Comparison of ENCODE assay signal across 8 cellular contexts in the genomic region with DNA sequence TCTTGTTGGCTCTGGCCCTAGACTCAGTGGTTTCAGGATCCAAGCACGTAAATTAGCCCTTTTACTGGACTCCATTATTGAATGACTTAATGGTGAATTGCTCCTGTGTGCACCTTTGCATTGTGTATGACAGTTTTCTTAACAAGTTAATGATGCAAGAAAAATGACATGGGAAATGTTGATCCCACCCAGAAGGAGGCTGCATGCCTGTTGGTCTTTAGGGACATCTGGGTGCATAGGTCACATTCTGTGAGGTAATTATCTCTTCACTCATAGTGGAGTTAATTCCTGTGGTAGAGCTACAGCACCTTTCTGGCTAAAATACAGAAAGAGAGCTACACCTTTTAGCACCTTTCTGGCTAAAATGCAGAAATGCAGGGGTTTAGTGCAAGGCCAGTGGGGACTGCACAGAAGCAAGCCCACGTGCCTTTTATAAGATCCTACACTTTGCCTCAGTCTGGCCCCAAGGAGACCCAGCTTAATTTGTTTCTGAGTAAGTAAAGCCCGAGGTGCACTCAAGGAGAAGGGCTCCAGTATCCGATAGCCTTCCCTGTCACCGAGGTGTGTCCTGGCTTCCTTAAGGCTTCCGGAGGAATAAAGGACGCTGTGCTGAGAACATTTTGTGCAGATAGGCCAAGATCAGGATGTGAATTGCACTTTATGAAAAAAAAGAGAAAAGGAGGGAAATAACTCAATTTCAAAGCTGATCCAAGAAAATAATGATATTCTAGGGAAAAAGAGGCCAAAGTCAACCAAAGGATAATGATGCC. TPM values are rescaled to one million over a fixed set of nuclear protein-coding genes. Genes with fewer than 3 reads are reported as not detected.
DNase-seq lines count a peak whose midpoint lies in the region; ATAC-seq and TF ChIP-seq lines count a peak whose summit lies in the region.
"Not testable (repeated sequence)": the region's sequence is repeated elsewhere in the genome, so short reads cannot be mapped to it uniquely, and the experiment has no call there.
"Had no signal": no experiment of that assay in that cellular context is flagged by ENCODE, and none has a peak within 500 bp of the region (broad histone marks: within the 10 kb centered on the region; RNA-seq: fewer than 3 reads in every experiment).

No MANE protein-coding gene starts in this region.

- DNase-seq in IMR-90, heart left ventricle, right cardiac atrium, right lobe of liver: not testable (repeated sequence)
- DNase-seq in trophoblast cell: peak; percentile 58 to 79

- H3K79me1 ChIP-seq in IMR-90 (ENCODE audit: low read depth in 1 of 2, low read length in 2 of 2); trophoblast cell (ENCODE audit: low read length): not testable (repeated sequence)

- not testable (repeated sequence) for H2AK9ac ChIP-seq in IMR-90 (replicated peaks; ENCODE audit: low read depth, low read length, poor library complexity)

- intact Hi-C loops in IMR-90 (cut with micrococcal nuclease); heart left ventricle (cut with DNase I); right cardiac atrium (cut with DNase I); right lobe of liver (cut with DNase I): not testable (repeated sequence)

- not testable (repeated sequence) for H4K8ac ChIP-seq in IMR-90 (ENCODE audit: low read depth in 2 of 2, low read length in 2 of 2); trophoblast cell (ENCODE audit: low read depth, low read length)

- H4K20me1 ChIP-seq in IMR-90 (ENCODE audit: insufficient read depth, low read length): not testable (repeated sequence)

- H4K91ac ChIP-seq in IMR-90 (ENCODE audit: insufficient read depth, low read depth, low read length): peak overlapping the region; percentile 19; the same call in 1 of the 2 replicates
- not testable (repeated sequence) for H4K91ac ChIP-seq in trophoblast cell (ENCODE audit: low read depth, low read length)

- dilution Hi-C loops in IMR-90 (cut with HindIII; ENCODE audit: low sequenced_read_pairs, unreplicated experiment): not testable (repeated sequence)

- H2BK20ac ChIP-seq in IMR-90 (ENCODE audit: low read depth, low read length): not testable (repeated sequence)

- H2BK15ac ChIP-seq in IMR-90 (ENCODE audit: low read depth, low read length): peak overlapping the region; percentile 58; the same call in 1 of the 3 replicates

- H3K18ac ChIP-seq in IMR-90 (ENCODE audit: low read depth, low read length); trophoblast cell (ENCODE audit: low read length): not testable (repeated sequence)

- H3K4me3 ChIP-seq in IMR-90 (ENCODE audit: insufficient read depth, low read depth, low read length); heart left ventricle; right cardiac atrium (ENCODE audit: low read length); right lobe of liver; trophoblast cell (ENCODE audit: low read depth, low read length): not testable (repeated sequence)

- ATAC-seq in IMR-90 (ENCODE audit: low read depth); right lobe of liver: not testable (repeated sequence)
- ATAC-seq in heart left ventricle (peak in 3 of 4 donors; percentile 58 to 81 (median 72)), right cardiac atrium (peak in 1 of 2 donors; percentile 70)

- not testable (repeated sequence) for H3K4me2 ChIP-seq in IMR-90 (ENCODE audit: low read depth, low read length); trophoblast cell (ENCODE audit: low read length)

- H3K36me3 ChIP-seq in IMR-90 (ENCODE audit: control insufficient read depth, insufficient read depth, low read length); heart left ventricle; trophoblast cell (ENCODE audit: control insufficient read depth in 1 of 2, insufficient read depth in 2 of 2, low read length in 2 of 2): not testable (repeated sequence)
- peaks cover 0 to 19% (median 4%) of the 10 kb centered on the region in 4 donors for H3K36me3 ChIP-seq in right lobe of liver

- peak overlapping the region; percentile 70; the same call in 1 of the 2 replicates for H2BK120ac ChIP-seq in IMR-90 (ENCODE audit: low read depth, low read length)
- H2BK120ac ChIP-seq in trophoblast cell (ENCODE audit: insufficient read depth, low read length, poor library complexity): not testable (repeated sequence)

- H3K9me3 ChIP-seq in IMR-90 (ENCODE audit: control insufficient read depth, insufficient read depth, low read length); heart left ventricle; right cardiac atrium (ENCODE audit: control insufficient read depth, low read length); right lobe of liver; trophoblast cell (ENCODE audit: insufficient read depth, low read depth, low read length): not testable (repeated sequence)

- H3K9ac ChIP-seq in IMR-90 (ENCODE audit: low read depth, low read length); trophoblast cell (ENCODE audit: low read length): not testable (repeated sequence)

- not testable (repeated sequence) for H4K5ac ChIP-seq in IMR-90 (ENCODE audit: low read depth, low read length)

- not testable (repeated sequence) for H3K27ac ChIP-seq in IMR-90 (ENCODE audit: insufficient read depth, low read length); trophoblast cell (ENCODE audit: low read depth, low read length)
- H3K27ac ChIP-seq in heart left ventricle (peak overlapping the region in 8 of 12 donors; percentile 17 to 73 (median 52)), right cardiac atrium (ENCODE audit: low read length) (peak overlapping the region; percentile 30), right lobe of liver (peak overlapping the region in 2 of 3 donors; percentile 15 to 21)

- 0 out of 2 replicates have a peak overlapping the region, but pooled peaks have one; percentile 78 for H2AK5ac ChIP-seq in IMR-90 (ENCODE audit: low read depth, low read length)
- H2AK5ac ChIP-seq in trophoblast cell (ENCODE audit: low read length): not testable (repeated sequence)

- POLR2A ChIA-PET in IMR-90 (lab: Charles Lee; ENCODE audit: unreplicated experiment): not testable (repeated sequence)

- not testable (repeated sequence) for H3K23ac ChIP-seq in IMR-90 (ENCODE audit: low read depth, low read length); trophoblast cell (ENCODE audit: low read length)

- CTCF ChIA-PET in IMR-90 (lab: Yijun Ruan, JAX): not testable (repeated sequence)

- not testable (repeated sequence) for TF ChIP-seq POLR2A in IMR-90 (IDR thresholded peaks at IDR 0.05; ENCODE audit: low read depth, low read length); heart left ventricle (IDR thresholded peaks at IDR 0.05); right lobe of liver (IDR thresholded peaks at IDR 0.05)

- TF ChIP-seq CTCF in IMR-90 (conservative IDR thresholded peaks at IDR 0.05; ENCODE audit: low read depth, low read length); heart left ventricle (IDR thresholded peaks at IDR 0.05); right lobe of liver (IDR thresholded peaks at IDR 0.05): not testable (repeated sequence)

- H3K27me3 ChIP-seq in IMR-90 (ENCODE audit: control insufficient read depth, insufficient read depth, low read length); heart left ventricle; right cardiac atrium (ENCODE audit: control insufficient read depth, insufficient read depth); right lobe of liver; trophoblast cell (ENCODE audit: insufficient read depth, low read length): not testable (repeated sequence)

- in situ Hi-C loops in IMR-90 (cut with MboI; ENCODE audit: low sequenced_read_pairs): not testable (repeated sequence)

- not testable (repeated sequence) for H2AFZ ChIP-seq in IMR-90 (replicated peaks; ENCODE audit: low read length, poor library complexity); trophoblast cell (ENCODE audit: insufficient read depth, low read length, poor library complexity)

- not testable (repeated sequence) for H4K12ac ChIP-seq in trophoblast cell (ENCODE audit: low read depth, low read length)

- not testable (repeated sequence) for H3K56ac ChIP-seq in IMR-90 (ENCODE audit: extremely low read depth, insufficient read depth, low read length)

- H3K79me2 ChIP-seq in trophoblast cell (ENCODE audit: control insufficient read depth, insufficient read depth, low read length, poor library complexity): not testable (repeated sequence)

- 0 out of 2 replicates have a peak overlapping the region, but pooled peaks have one; percentile 4 for H3K14ac ChIP-seq in IMR-90 (replicated peaks; ENCODE audit: low read depth, low read length)
- H3K14ac ChIP-seq in trophoblast cell (ENCODE audit: low read length): not testable (repeated sequence)

- peaks cover 16% of the 10 kb centered on the region for H3K9me1 ChIP-seq in IMR-90 (ENCODE audit: insufficient read depth, low read length)

- H3K4me1 ChIP-seq in IMR-90 (ENCODE audit: control insufficient read depth, insufficient read depth, low read length) (peaks cover 16% of the 10 kb centered on the region; the same call in 1 of the 2 replicates), heart left ventricle (peaks cover 0 to 21% (median 0%) of the 10 kb centered on the region in 12 donors), right lobe of liver (peaks cover 0 to 36% (median 19%) of the 10 kb centered on the region in 4 donors)
- not testable (repeated sequence) for H3K4me1 ChIP-seq in right cardiac atrium (ENCODE audit: control insufficient read depth, insufficient read depth, low read length); trophoblast cell (ENCODE audit: control insufficient read depth in 1 of 2, insufficient read depth in 2 of 2, low read length in 2 of 2)

- BruUV-seq in IMR-90 (replicated peaks; lab: Mats Ljungman, UMichigan): not testable (repeated sequence)

- not testable (repeated sequence) for TF ChIP-seq RAD21 in IMR-90 (IDR thresholded peaks at IDR 0.05; ENCODE audit: low read length)

- WGBS in IMR-90 (ENCODE audit: extremely low coverage in 2 of 2, insufficient read length in 1 of 2), 2 experiments: no CpG with 5 or more reads among the region's 7 CpGs
- WGBS in heart left ventricle, 4 donors: 59 to 77% (median 73%) methylated on average over 6 to 7 of the region's 7 CpGs
- WGBS in right cardiac atrium: 68% methylated on average over 6 of the region's 7 CpGs
- whole genome bisulfite sequencing in right lobe of liver (ENCODE audit: insufficient coverage, low coverage, low lambda C conversion rate, missing lambda C conversion rate): 65% methylated on average over 2 of the region's 7 CpGs
- no CpG with 5 or more reads among the region's 7 CpGs for WGBS in trophoblast cell (ENCODE audit: extremely low coverage, insufficient coverage, insufficient read length)

- not testable (repeated sequence) for H2BK12ac ChIP-seq in trophoblast cell (ENCODE audit: low read length)

- not testable (repeated sequence) for H2BK5ac ChIP-seq in IMR-90 (ENCODE audit: low read depth, low read length, poor library complexity, severe bottlenecking); trophoblast cell (ENCODE audit: low read depth, low read length, poor library complexity)

- peak overlapping the region; percentile 74; the same call in 1 of the 2 replicates for H3K4ac ChIP-seq in IMR-90 (ENCODE audit: low read depth, low read length)
- not testable (repeated sequence) for H3K4ac ChIP-seq in trophoblast cell (ENCODE audit: low read depth, low read length)

RNA-seq across cellular contexts. Expression of a gene that starts 18.1 kb away (rescaled TPM):
- total RNA-seq in IMR-90 (2012; rRNA removed) (0.90 and 1.4 TPM in 2 replicates), heart left ventricle (1 to 10 TPM in 7 of 9 donors, under 1 TPM in 2; 0.63 to 7.6 (median 2.8) TPM), right cardiac atrium (1 to 10 TPM; 2.2 to 3.6 (median 2.4) TPM), right lobe of liver (10 to 100 TPM; 12.6 to 33.8 (median 24.5) TPM)
- polyA plus RNA-seq in IMR-90 (2012; rRNA removed) (9.4 and 10.7 TPM in 2 replicates), heart left ventricle (1 to 10 TPM; 2.9 to 5.1 TPM), right cardiac atrium (6.7 TPM)
- polyA plus RNA-seq in IMR-90 (2012; cell fraction: cytosol; rRNA removed): 12.4 and 12.6 TPM in 2 replicates
- polyA plus RNA-seq in IMR-90 (2012; cell fraction: nucleus; rRNA removed; ENCODE audit: low replicate concordance): 2.0 and 2.5 TPM in 2 replicates
- 0.16 and 0.21 TPM in 2 replicates for polyA plus RNA-seq in trophoblast cell (2013)
- total RNA-seq: A673; CD4-positive, alpha-beta memory T cell had no signal
- polyA plus RNA-seq: CD4-positive, alpha-beta memory T cell had no signal

RNA-seq across cellular contexts. Expression of a gene that starts 26.3 kb away (rescaled TPM):
- total RNA-seq in IMR-90 (2012; rRNA removed) (52.9 and 55.3 TPM in 2 replicates), heart left ventricle (100 to 1,000 TPM; 147 to 418 (median 258) TPM), right cardiac atrium (100 to 1,000 TPM; 143 to 161 (median 156) TPM), right lobe of liver (10 to 100 TPM; 67.3 to 94.1 (median 83.0) TPM)
- polyA plus RNA-seq in IMR-90 (2012; rRNA removed) (55.2 and 57.8 TPM in 2 replicates), heart left ventricle (100 to 1,000 TPM; 210 to 314 TPM), right cardiac atrium (215 TPM)
- 44.7 and 69.0 TPM in 2 replicates for polyA plus RNA-seq in IMR-90 (2012; cell fraction: cytosol; rRNA removed)
- polyA plus RNA-seq in IMR-90 (2012; cell fraction: nucleus; rRNA removed; ENCODE audit: low replicate concordance): 39.0 and 41.1 TPM in 2 replicates
- 21.6 and 21.9 TPM in 2 replicates for polyA plus RNA-seq in trophoblast cell (2013)

RNA-seq across cellular contexts. Expression of a gene that starts 54.2 kb away (rescaled TPM):
- 155 and 179 TPM in 2 replicates for total RNA-seq in IMR-90 (2012; rRNA removed)
- polyA plus RNA-seq in IMR-90 (2012; rRNA removed): 414 and 477 TPM in 2 replicates
- polyA plus RNA-seq in IMR-90 (2012; cell fraction: cytosol; rRNA removed): 234 and 424 TPM in 2 replicates
- polyA plus RNA-seq in IMR-90 (2012; cell fraction: nucleus; rRNA removed; ENCODE audit: low replicate concordance): 92.6 and 119 TPM in 2 replicates
- total RNA-seq in heart left ventricle: 100 to 1,000 TPM; 110 to 175 (median 128) TPM
- 100 to 1,000 TPM in 1 of 2 donors, 10 to 100 TPM in 1; 88.9 to 211 TPM for polyA plus RNA-seq in heart left ventricle
- 100 to 1,000 TPM; 107 to 143 (median 124) TPM for total RNA-seq in right cardiac atrium
- 123 TPM for polyA plus RNA-seq in right cardiac atrium
- 100 to 1,000 TPM in 3 of 6 experiments, 10 to 100 TPM in 3; 53.0 to 132 (median 100) TPM for total RNA-seq in right lobe of liver
- 241 and 250 TPM in 2 replicates for polyA plus RNA-seq in trophoblast cell (2013)

RNA-seq across cellular contexts. Expression of a gene that starts 54.6 kb away (rescaled TPM):
- total RNA-seq in IMR-90 (2012; rRNA removed) (not detected in 2 replicates), heart left ventricle (1 to 10 TPM; 1.4 to 5.2 (median 2.9) TPM), right cardiac atrium (1 to 10 TPM; 1.6 to 3.6 (median 2.7) TPM), right lobe of liver (under 1 TPM in 4 of 6 experiments, not detected in 2; 0.09 to 0.24 (median 0.12) TPM)
- polyA plus RNA-seq in IMR-90 (2012; rRNA removed) (0.05 and 0.09 TPM in 2 replicates), heart left ventricle (1 to 10 TPM; 1.2 to 1.9 TPM), right cardiac atrium (1.3 TPM)
- 0.06 and 0.11 TPM in 2 replicates for polyA plus RNA-seq in IMR-90 (2012; cell fraction: cytosol; rRNA removed)
- 0.02 and 0.08 TPM in 2 replicates for polyA plus RNA-seq in IMR-90 (2012; cell fraction: nucleus; rRNA removed; ENCODE audit: low replicate concordance)
- polyA plus RNA-seq in trophoblast cell (2013): 0.01 and 0.03 TPM in 2 replicates
- total RNA-seq: A673; CD4-positive, alpha-beta memory T cell had no signal
- polyA plus RNA-seq: BJ; CD4-positive, alpha-beta memory T cell had no signal
